In the genomic region with DNA sequence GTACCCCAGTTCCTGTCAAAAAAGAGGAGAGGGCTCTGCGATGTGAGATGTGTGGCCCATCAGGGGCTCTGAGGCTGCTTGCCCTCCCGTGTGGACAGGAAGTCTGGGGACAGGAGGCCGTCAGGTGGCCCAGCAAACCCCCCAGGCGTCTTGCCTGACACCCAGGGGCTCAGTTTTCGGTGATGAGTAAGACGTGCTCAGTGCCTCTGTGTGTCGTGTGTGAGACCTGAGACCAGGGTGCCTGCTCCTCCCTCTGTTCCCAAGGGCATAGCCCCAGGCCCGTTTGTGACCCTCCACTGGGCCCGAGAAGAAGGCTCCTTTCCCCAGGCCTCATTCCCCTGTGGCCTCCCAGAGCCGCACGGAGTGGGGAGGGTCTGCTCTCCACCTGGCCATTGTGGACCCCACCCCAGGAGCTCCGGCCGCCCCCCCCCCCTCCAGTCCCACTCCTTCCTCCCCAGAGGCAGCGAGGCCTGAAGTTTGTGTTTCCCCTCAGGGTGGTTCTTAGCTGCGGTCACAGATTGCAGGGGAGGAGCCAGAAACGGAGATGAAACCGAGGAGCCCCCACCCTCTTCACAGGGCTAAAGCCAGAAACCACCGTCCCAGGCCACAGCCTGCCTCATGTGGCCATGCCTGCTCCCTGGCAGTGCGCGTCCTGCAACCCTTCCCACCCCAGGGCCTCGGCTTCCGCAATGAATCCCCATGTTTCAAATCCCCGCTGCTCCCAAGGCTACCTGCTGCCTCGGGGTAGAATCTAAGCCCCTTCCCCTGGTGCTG, we compare ENCODE assay signal across 8 cellular contexts. TPM values are rescaled to one million over a fixed set of nuclear protein-coding genes. Genes with fewer than 3 reads are reported as not detected.
DNase-seq lines count a peak whose midpoint lies in the region; ATAC-seq and TF ChIP-seq lines count a peak whose summit lies in the region.

No MANE protein-coding gene starts in this region.

- peaks cover 21% of the 10 kb centered on the region for H3K4me1 Mint-ChIP-seq in activated T-cell treated with anti-CD3 and anti-CD28 coated beads, Interleukin-2, amount 50 U/mL, for 4 hours (ENCODE audit: low read depth)
- peaks cover 22% of the 10 kb centered on the region for H3K4me1 Mint-ChIP-seq in activated naive CD8-positive, alpha-beta T cell (ENCODE audit: low read depth)
- H3K4me1 Mint-ChIP-seq in mesothelial cell of epicardium = peaks cover 33% of the 10 kb centered on the region

- TF ChIP-seq CTCF in mesothelial cell of epicardium (IDR thresholded peaks at IDR 0.05; ENCODE audit: unreplicated experiment) (no peak), A673 (conservative IDR thresholded peaks at IDR 0.05; ENCODE audit: low read depth, low read length) (no peak)

- H3K27ac ChIP-seq in A673 (ENCODE audit: low read depth, low read length, poor library complexity, severe bottlenecking) = no peak overlapping the region

- no peaks in the 10 kb centered on the region for H3K9me3 Mint-ChIP-seq in activated T-cell treated with anti-CD3 and anti-CD28 coated beads, Interleukin-2, amount 50 U/mL, for 4 hours
- H3K9me3 Mint-ChIP-seq in activated naive CD8-positive, alpha-beta T cell (ENCODE audit: low read depth) = no peaks in the 10 kb centered on the region
- no peaks in the 10 kb centered on the region for H3K9me3 Mint-ChIP-seq in mesothelial cell of epicardium

- POLR2A ChIA-PET in A673 (lab: Charles Lee; ENCODE audit: low non-redundant PET) = no interaction called here

- H3K36me3 Mint-ChIP-seq in activated T-cell treated with anti-CD3 and anti-CD28 coated beads, Interleukin-2, amount 50 U/mL, for 4 hours (ENCODE audit: insufficient read depth) = no peaks in the 10 kb centered on the region
- H3K36me3 Mint-ChIP-seq in activated naive CD8-positive, alpha-beta T cell = no peaks in the 10 kb centered on the region
- no peaks in the 10 kb centered on the region for H3K36me3 Mint-ChIP-seq in mesothelial cell of epicardium

- H3K4me3 Mint-ChIP-seq in activated T-cell treated with anti-CD3 and anti-CD28 coated beads, Interleukin-2, amount 50 U/mL, for 4 hours = peak overlapping the region; percentile 47
- peak overlapping the region; percentile 54 for H3K4me3 Mint-ChIP-seq in activated naive CD8-positive, alpha-beta T cell
- peak overlapping the region; percentile 49 for H3K4me3 Mint-ChIP-seq in mesothelial cell of epicardium

- ATAC-seq in activated T-cell treated with anti-CD3 and anti-CD28 coated beads, Interleukin-2, amount 50 U/mL, for 4 hours = no peak
- peak; percentile 23 for ATAC-seq in HG03196 (IDR thresholded peaks at IDR 0.05; ENCODE audit: unreplicated experiment)

- CTCF ChIA-PET in A673 (lab: Charles Lee) = no interaction called here

- DNase-seq in activated T-cell treated with anti-CD3 and anti-CD28 coated beads, Interleukin-2, amount 50 U/mL, for 4 hours = no peak
- DNase-seq in activated T-cell treated with anti-CD3 and anti-CD28 coated beads, Interleukin-2, amount 50 U/mL, for 48 hours = no peak
- DNase-seq in mesothelial cell of epicardium (ENCODE audit: low spot score in 2 of 2, unreplicated experiment in 2 of 2) (no peak), iPS-NIHi7 (ENCODE audit: extremely low spot score) (no peak), amniotic stem cell (lab: John Stamatoyannopoulos, UW) (no peak), A673 (ENCODE audit: low spot score) (no peak)

- H3K27me3 ChIP-seq in A673 (replicated peaks; ENCODE audit: insufficient read depth, low read depth, low read length, poor library complexity) = no peaks in the 10 kb centered on the region

- no peaks in the 10 kb centered on the region for H3K36me3 ChIP-seq in A673 (ENCODE audit: insufficient read depth, low read length, poor library complexity, severe bottlenecking)

- peaks cover 21% of the 10 kb centered on the region for H3K4me1 ChIP-seq in A673 (ENCODE audit: insufficient read depth, low read length, poor library complexity, severe bottlenecking)

- H3K9me3 ChIP-seq in A673 (ENCODE audit: low read depth, low read length, poor library complexity, severe bottlenecking) = no peaks in the 10 kb centered on the region

- intact Hi-C loops in A673 (cut with micrococcal nuclease; ENCODE audit: unreplicated experiment) = loop anchor here (5.0 to 10.0 kb wide), 2 partner anchors 35 to 87 kb away; a partner anchor contains a TSS

- peak overlapping the region; percentile 64 for H3K27ac Mint-ChIP-seq in activated naive CD8-positive, alpha-beta T cell
- H3K27ac Mint-ChIP-seq in mesothelial cell of epicardium = peak overlapping the region; percentile 44

- H3K4me3 ChIP-seq in A673 (ENCODE audit: low read depth, low read length, poor library complexity, severe bottlenecking) = no peak overlapping the region

- no TSS peak for BruUV-seq in A673 (replicated peaks; lab: Mats Ljungman, UMichigan)

- H3K27me3 Mint-ChIP-seq in activated T-cell treated with anti-CD3 and anti-CD28 coated beads, Interleukin-2, amount 50 U/mL, for 4 hours (ENCODE audit: low read depth) = peaks cover 4% of the 10 kb centered on the region
- no peaks in the 10 kb centered on the region for H3K27me3 Mint-ChIP-seq in activated naive CD8-positive, alpha-beta T cell
- peaks cover 13% of the 10 kb centered on the region for H3K27me3 Mint-ChIP-seq in mesothelial cell of epicardium (ENCODE audit: low read depth)

RNA-seq across cellular contexts. Expression of a gene that starts 4.9 kb away (rescaled TPM):
- total RNA-seq in activated T-cell treated with anti-CD3 and anti-CD28 coated beads, Interleukin-2, amount 50 U/mL, for 4 hours = 1,000 to 10,000 TPM; 3,953 to 4,676 (median 4,016) TPM
- total RNA-seq in mesothelial cell of epicardium (4,391 to 4,678 TPM (median 4,589 TPM) in 3 replicates), A673 (2021) (2,855 and 3,247 TPM in 2 replicates)

RNA-seq across cellular contexts. Expression of a gene that starts 10.7 kb away (rescaled TPM):
- total RNA-seq in activated T-cell treated with anti-CD3 and anti-CD28 coated beads, Interleukin-2, amount 50 U/mL, for 4 hours = under 1 TPM in 2 of 3 donors, not detected in 1; 0.33 to 0.58 TPM
- total RNA-seq in mesothelial cell of epicardium (13.0 to 17.3 TPM (median 13.3 TPM) in 3 replicates), A673 (2021) (0.26 and 0.31 TPM in 2 replicates)

RNA-seq across cellular contexts. Expression of a gene that starts 34.6 kb away (rescaled TPM):
- total RNA-seq in activated T-cell treated with anti-CD3 and anti-CD28 coated beads, Interleukin-2, amount 50 U/mL, for 4 hours = 10 to 100 TPM; 59.3 to 63.3 (median 61.6) TPM
- 35.4 to 37.2 TPM (median 36.0 TPM) in 3 replicates for total RNA-seq in mesothelial cell of epicardium
- 49.4 and 49.5 TPM in 2 replicates for total RNA-seq in A673 (2021)
